Comparison of ENCODE assay signal across 8 cellular contexts in genomic region chr4:77618383-77619241, GRCh38. TPM values are rescaled to one million over a fixed set of nuclear protein-coding genes. Genes with fewer than 3 reads are reported as not detected.
A peak's percentile ranks its signal among the peaks of the same experiment; 100 is the strongest.
DNase-seq lines count a peak whose midpoint lies in the region; ATAC-seq and TF ChIP-seq lines count a peak whose summit lies in the region.

No MANE protein-coding gene starts in this region.

- H3K18ac ChIP-seq in IMR-90 (ENCODE audit: low read depth, low read length), result no peak overlapping the region

- peak; percentile 84 for TF ChIP-seq CTCF in DND-41 (IDR thresholded peaks at IDR 0.05; ENCODE audit: borderline replicate concordance, extremely low read depth, low read length, poor library complexity, severe bottlenecking)
- TF ChIP-seq CTCF in IMR-90 (conservative IDR thresholded peaks at IDR 0.05; ENCODE audit: low read depth, low read length), result peak; percentile 69
- TF ChIP-seq CTCF in fibroblast of lung (conservative IDR thresholded peaks at IDR 0.05 in 1 of 2, IDR thresholded peaks at IDR 0.05 in 1 of 2; ENCODE audit: low read depth in 1 of 2, low read length in 2 of 2), result peak; percentile 87 to 88
- TF ChIP-seq CTCF in nephron progenitor cell (IDR thresholded peaks at IDR 0.05), result peak; percentile 77

- no peak for TF ChIP-seq POLR2A in IMR-90 (IDR thresholded peaks at IDR 0.05; ENCODE audit: low read depth, low read length)

- ATAC-seq in DND-41 (ENCODE audit: insufficient read depth, low read depth), result peak; percentile 94
- ATAC-seq in GM21576 (IDR thresholded peaks at IDR 0.05; ENCODE audit: unreplicated experiment), result peak; percentile 93
- peak; percentile 99 for ATAC-seq in IMR-90 (ENCODE audit: low read depth)

- H3K4ac ChIP-seq in IMR-90 (ENCODE audit: low read depth, low read length), result no peak overlapping the region

- no peak overlapping the region for H2BK15ac ChIP-seq in IMR-90 (ENCODE audit: low read depth, low read length)

- dilution Hi-C loops in IMR-90 (cut with HindIII; ENCODE audit: low sequenced_read_pairs, unreplicated experiment), result no loop called here

- CTCF ChIA-PET in IMR-90 (lab: Yijun Ruan, JAX), result interaction anchor here (0.6 to 1.2 kb wide), 4 partner anchors 11 to 1231 kb away, joined by 3 to 5 read pairs (median 4); no protein-coding TSS in a partner anchor

- H3K36me3 ChIP-seq in DND-41 (ENCODE audit: insufficient read depth, low read length) (no peaks in the 10 kb centered on the region), IMR-90 (ENCODE audit: control insufficient read depth, insufficient read depth, low read length) (no peaks in the 10 kb centered on the region), fibroblast of lung (ENCODE audit: control insufficient read depth, insufficient read depth, low read length) (no peaks in the 10 kb centered on the region)

- no peaks in the 10 kb centered on the region for H3K9me1 ChIP-seq in IMR-90 (ENCODE audit: insufficient read depth, low read length)

- no peak overlapping the region for H4K91ac ChIP-seq in IMR-90 (ENCODE audit: insufficient read depth, low read depth, low read length)

- H3K9me3 ChIP-seq in DND-41 (ENCODE audit: insufficient read depth, low read length, severe bottlenecking) (no peaks in the 10 kb centered on the region), IMR-90 (ENCODE audit: control insufficient read depth, insufficient read depth, low read length) (no peaks in the 10 kb centered on the region), fibroblast of lung (ENCODE audit: control insufficient read depth, insufficient read depth, low read depth, low read length) (no peaks in the 10 kb centered on the region)

- POLR2A ChIA-PET in IMR-90 (lab: Charles Lee; ENCODE audit: unreplicated experiment), result no interaction called here

- H2AFZ ChIP-seq in DND-41 (ENCODE audit: low read depth, low read length), result no peak overlapping the region
- H2AFZ ChIP-seq in IMR-90 (replicated peaks; ENCODE audit: low read length, poor library complexity), result peak overlapping the region; percentile 47
- H2AFZ ChIP-seq in fibroblast of lung (ENCODE audit: low read length), result no peak overlapping the region

- no peak overlapping the region for H3K56ac ChIP-seq in IMR-90 (ENCODE audit: extremely low read depth, insufficient read depth, low read length)

- H4K8ac ChIP-seq in IMR-90 (ENCODE audit: low read depth in 2 of 2, low read length in 2 of 2), result no peak overlapping the region

- H3K79me1 ChIP-seq in IMR-90 (ENCODE audit: low read depth in 1 of 2, low read length in 2 of 2), result no peaks in the 10 kb centered on the region

- H2BK120ac ChIP-seq in IMR-90 (ENCODE audit: low read depth, low read length), result no peak overlapping the region

- H4K20me1 ChIP-seq in DND-41 (ENCODE audit: insufficient read depth, low read length), result no peaks in the 10 kb centered on the region
- H4K20me1 ChIP-seq in IMR-90 (ENCODE audit: insufficient read depth, low read length), result no peaks in the 10 kb centered on the region
- no peaks in the 10 kb centered on the region for H4K20me1 ChIP-seq in fibroblast of lung (ENCODE audit: control insufficient read depth, extremely low read depth, insufficient read depth, low read length)

- H2BK20ac ChIP-seq in IMR-90 (ENCODE audit: low read depth, low read length), result no peak overlapping the region

- H3K4me1 Mint-ChIP-seq in nephron progenitor cell, result peaks cover 12% of the 10 kb centered on the region

- no peaks in the 10 kb centered on the region for H3K79me2 ChIP-seq in DND-41 (ENCODE audit: insufficient read depth, low read length)
- no peaks in the 10 kb centered on the region for H3K79me2 ChIP-seq in fibroblast of lung (ENCODE audit: control insufficient read depth, insufficient read depth, low read length)

- BruUV-seq in IMR-90 (replicated peaks; lab: Mats Ljungman, UMichigan), result no TSS peak

- no peaks in the 10 kb centered on the region for H3K9me3 Mint-ChIP-seq in nephron progenitor cell

- peak overlapping the region; percentile 85 for H2AK9ac ChIP-seq in IMR-90 (replicated peaks; ENCODE audit: low read depth, low read length, poor library complexity)

- H3K23ac ChIP-seq in IMR-90 (ENCODE audit: low read depth, low read length), result no peak overlapping the region

- H3K4me3 Mint-ChIP-seq in nephron progenitor cell, result peak overlapping the region; percentile 7

- 23% methylated on average over 7 of the region's 12 CpGs; no CpG with 5 or more reads in 1 of the 2 experiments for WGBS in IMR-90 (ENCODE audit: extremely low coverage in 2 of 2, insufficient read length in 1 of 2), 2 experiments

- peaks cover 7% of the 10 kb centered on the region for H3K27me3 Mint-ChIP-seq in nephron progenitor cell (ENCODE audit: low read depth, poor library complexity)

- in situ Hi-C loops in IMR-90 (cut with MboI; ENCODE audit: low sequenced_read_pairs), result no loop called here

- no peak overlapping the region for H4K5ac ChIP-seq in IMR-90 (ENCODE audit: low read depth, low read length)

- H3K27ac Mint-ChIP-seq in nephron progenitor cell, result no peak overlapping the region

- H3K36me3 Mint-ChIP-seq in nephron progenitor cell (ENCODE audit: low read depth), result no peaks in the 10 kb centered on the region

- H3K27me3 ChIP-seq in DND-41 (ENCODE audit: insufficient read depth, low read length, poor library complexity), result peaks cover 13% of the 10 kb centered on the region
- H3K27me3 ChIP-seq in IMR-90 (ENCODE audit: control insufficient read depth, insufficient read depth, low read length), result peaks cover 20% of the 10 kb centered on the region
- H3K27me3 ChIP-seq in fibroblast of lung (ENCODE audit: control insufficient read depth, insufficient read depth, low read length), result peaks cover 5% of the 10 kb centered on the region

- H3K9ac ChIP-seq in DND-41 (ENCODE audit: low read depth, low read length) (no peak overlapping the region), IMR-90 (ENCODE audit: low read depth, low read length) (no peak overlapping the region), fibroblast of lung (ENCODE audit: insufficient read depth, low read length) (no peak overlapping the region)

- H3K4me2 ChIP-seq in DND-41 (ENCODE audit: insufficient read depth, low read length) (no peak overlapping the region), IMR-90 (ENCODE audit: low read depth, low read length) (no peak overlapping the region), fibroblast of lung (ENCODE audit: extremely low read depth, insufficient read depth, low read length) (no peak overlapping the region)

- intact Hi-C loops in IMR-90 (cut with micrococcal nuclease), result loop anchor here (1.0 to 10.0 kb wide), 4 partner anchors 80 to 374 kb away; no protein-coding TSS in a partner anchor

- H2AK5ac ChIP-seq in IMR-90 (ENCODE audit: low read depth, low read length), result no peak overlapping the region

- H3K4me1 ChIP-seq in DND-41 (ENCODE audit: insufficient read depth, low read length) (no peaks in the 10 kb centered on the region), IMR-90 (ENCODE audit: control insufficient read depth, insufficient read depth, low read length) (no peaks in the 10 kb centered on the region), fibroblast of lung (ENCODE audit: control insufficient read depth, extremely low read depth, insufficient read depth, low read length) (no peaks in the 10 kb centered on the region)

- TF ChIP-seq RAD21 in IMR-90 (IDR thresholded peaks at IDR 0.05; ENCODE audit: low read length), result peak; percentile 62

- H3K4me3 ChIP-seq in DND-41 (ENCODE audit: low read depth in 1 of 2, low read length in 2 of 2), result no peak overlapping the region
- no peak overlapping the region for H3K4me3 ChIP-seq in IMR-90 (ENCODE audit: insufficient read depth, low read depth, low read length)
- no peak overlapping the region for H3K4me3 ChIP-seq in fibroblast of lung (replicated peaks in 1 of 4; ENCODE audit: control extremely low read depth in 1 of 4, insufficient read depth in 1 of 4, low read depth in 3 of 4, low read length in 4 of 4)

- DNase-seq in DND-41, result peak; percentile 62
- DNase-seq in IMR-90, result peak; percentile 58
- peak; percentile 29 for DNase-seq in OCI-M2 (lab: John Stamatoyannopoulos, UW; ENCODE audit: unreplicated experiment)
- peak; percentile 46 for DNase-seq in activated T-cell treated with anti-CD3 and anti-CD28 coated beads for 48 hours (ENCODE audit: low read depth)
- DNase-seq in fibroblast of lung (ENCODE audit: low read depth in 2 of 2), result peak; percentile 58 to 76
- DNase-seq in nephron progenitor cell, result peak; percentile 77
- peak; percentile 62 for DNase-seq in stromal cell of bone marrow (ENCODE audit: low read depth)

- H3K27ac ChIP-seq in DND-41 (ENCODE audit: low read length) (no peak overlapping the region), IMR-90 (ENCODE audit: insufficient read depth, low read length) (no peak overlapping the region), fibroblast of lung (ENCODE audit: insufficient read depth, low read length) (no peak overlapping the region)

- no peak overlapping the region for H3K14ac ChIP-seq in IMR-90 (replicated peaks; ENCODE audit: low read depth, low read length)

- H2BK5ac ChIP-seq in IMR-90 (ENCODE audit: low read depth, low read length, poor library complexity, severe bottlenecking), result no peak overlapping the region

TF ChIP-seq in IMR-90, 13 proteins besides CTCF, POLR2A, EP300 and RAD21 (continues in another document):
- no peak for TF ChIP-seq RFX5 (IDR thresholded peaks at IDR 0.05; ENCODE audit: low read depth, low read length)
- no peak for TF ChIP-seq ELK1 (IDR thresholded peaks at IDR 0.05; ENCODE audit: borderline replicate concordance, low read depth, low read length)
- peak; percentile 62 for TF ChIP-seq SMC3 (IDR thresholded peaks at IDR 0.05; ENCODE audit: low read depth, low read length)
- TF ChIP-seq MXI1 (IDR thresholded peaks at IDR 0.05; ENCODE audit: borderline replicate concordance, low read depth, low read length), result no peak

RNA-seq across cellular contexts. Expression of gene CXCL13, which starts 13.0 kb away (rescaled TPM):
- total RNA-seq in IMR-90 (2012; rRNA removed) (not detected in 2 replicates), fibroblast of lung (not detected in 2 replicates)
- polyA plus RNA-seq in IMR-90 (2012; rRNA removed) (not detected in 2 replicates), fibroblast of lung (not detected in 2 replicates)
- not detected in 2 replicates for polyA plus RNA-seq in IMR-90 (2012; cell fraction: cytosol; rRNA removed)
- not detected in 2 replicates for polyA plus RNA-seq in IMR-90 (2012; cell fraction: nucleus; rRNA removed; ENCODE audit: low replicate concordance)
- not detected in 2 replicates for polyA plus RNA-seq in fibroblast of lung (2012)
- polyA minus RNA-seq in fibroblast of lung (ENCODE audit: low replicate concordance), result not detected in 2 replicates
